8 cellular contexts compared by ENCODE assay signal in the genomic region with DNA sequence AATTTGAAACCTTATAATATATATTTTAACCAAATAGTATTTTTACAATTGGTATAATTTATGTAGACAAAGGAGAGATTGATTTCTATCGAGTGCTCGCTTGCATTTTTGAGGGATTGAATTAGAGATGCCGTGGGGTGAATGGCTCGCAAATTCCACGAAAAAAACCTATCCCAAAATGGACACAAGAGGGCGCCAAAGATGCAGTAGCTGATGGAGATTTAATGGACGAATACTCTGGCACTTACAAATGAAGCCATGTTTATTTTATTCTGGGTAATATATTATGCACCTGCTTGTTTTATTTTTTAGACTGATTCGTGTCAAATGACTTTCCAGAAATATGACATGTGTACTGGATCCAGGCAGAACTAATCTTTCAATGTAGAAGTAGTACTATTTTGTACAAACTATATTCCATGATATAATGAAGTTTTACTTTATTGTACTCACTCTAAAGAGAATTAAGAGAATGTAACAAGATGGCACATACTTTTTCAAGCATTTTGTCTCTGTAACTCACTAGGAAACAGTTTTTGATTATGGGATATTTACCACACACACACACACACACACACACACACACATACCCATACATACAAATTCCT.
DNase-seq lines count a peak whose midpoint lies in the region; ATAC-seq and TF ChIP-seq lines count a peak whose summit lies in the region.

No MANE protein-coding gene starts in this region.

- DNase-seq in astrocyte of the spinal cord (ENCODE audit: low read depth, low spot score) (peak; percentile 52), kidney glomerular epithelial cell (lab: John Stamatoyannopoulos, UW) (peak; percentile 39)
- DNase-seq in stimulated activated CD4-positive, alpha-beta T cell treated with anti-CD3 and anti-CD28 coated beads, TNF-alpha, amount 100 ng/mL, for 4 hours (ENCODE audit: low read depth in 3 of 3), result peak in 2 of 3 experiments; percentile 14 to 31

- H3K36me3 ChIP-seq in Loucy (ENCODE audit: insufficient read depth, low read length) (no peaks in the 10 kb centered on the region), SU-DHL-6 (ENCODE audit: low read length) (no peaks in the 10 kb centered on the region)

- H3K4me3 ChIP-seq in Loucy (ENCODE audit: low read length, poor library complexity, severe bottlenecking) (no peak overlapping the region), SU-DHL-6 (ENCODE audit: insufficient read depth, low read length, poor library complexity, severe bottlenecking) (no peak overlapping the region), astrocyte of the spinal cord (ENCODE audit: low read depth, low read length) (no peak overlapping the region)

- TF ChIP-seq CTCF in C4-2B (conservative IDR thresholded peaks at IDR 0.05) (peak; percentile 92), Loucy (conservative IDR thresholded peaks at IDR 0.05; ENCODE audit: low read length) (peak; percentile 82), SU-DHL-6 (IDR thresholded peaks at IDR 0.05; ENCODE audit: insufficient read depth, low read length, poor library complexity, severe bottlenecking) (peak; percentile 67), astrocyte of the spinal cord (IDR thresholded peaks at IDR 0.05; ENCODE audit: low read depth, low read length) (peak; percentile 85)

- H3K4me2 ChIP-seq in Loucy (ENCODE audit: low read depth, low read length, poor library complexity, severe bottlenecking) (peak overlapping the region; percentile 23), SU-DHL-6 (ENCODE audit: low read depth, low read length, poor library complexity, severe bottlenecking) (no peak overlapping the region)

- H3F3A ChIP-seq in Loucy (ENCODE audit: low read depth), result no peaks in the 10 kb centered on the region
- no peaks in the 10 kb centered on the region for H3F3A ChIP-seq in SU-DHL-6 (ENCODE audit: insufficient read depth)

- peaks cover 6% of the 10 kb centered on the region for H3K4me1 ChIP-seq in Loucy (ENCODE audit: insufficient read depth, low read length, poor library complexity, severe bottlenecking)

- ATAC-seq in GM18870 (IDR thresholded peaks at IDR 0.05; ENCODE audit: unreplicated experiment), result peak; percentile 61
- no peak for ATAC-seq in HG03378 (IDR thresholded peaks at IDR 0.05; ENCODE audit: unreplicated experiment)

- H4K20me1 ChIP-seq in Loucy (ENCODE audit: insufficient read depth, low read length, poor library complexity, severe bottlenecking) (no peaks in the 10 kb centered on the region), SU-DHL-6 (ENCODE audit: low read depth, low read length) (no peaks in the 10 kb centered on the region)

- H3K79me2 ChIP-seq in Loucy (ENCODE audit: insufficient read depth, low read length) (no peaks in the 10 kb centered on the region), SU-DHL-6 (ENCODE audit: insufficient read depth, low read length) (no peaks in the 10 kb centered on the region)

- H3K27me3 ChIP-seq in Loucy (ENCODE audit: insufficient read depth, low read length, poor library complexity, severe bottlenecking), result no peaks in the 10 kb centered on the region
- no peaks in the 10 kb centered on the region for H3K27me3 ChIP-seq in SU-DHL-6 (ENCODE audit: low read length)

- H3K27ac ChIP-seq in C4-2B, result no peak overlapping the region
- H3K27ac ChIP-seq in SU-DHL-6 (ENCODE audit: low read depth, low read length), result no peak overlapping the region

- H2AFZ ChIP-seq in Loucy (ENCODE audit: low read length) (peak overlapping the region; percentile 57), SU-DHL-6 (ENCODE audit: low read depth, low read length, severe bottlenecking) (no peak overlapping the region)

- in situ Hi-C loops in astrocyte of the spinal cord (cut with HindIII; ENCODE audit: low sequenced_read_pairs), result no loop called here

- H3K9ac ChIP-seq in Loucy (ENCODE audit: low read depth, low read length, poor library complexity, severe bottlenecking), result no peak overlapping the region
- no peak overlapping the region for H3K9ac ChIP-seq in SU-DHL-6 (ENCODE audit: low read length)

- H3K9me3 ChIP-seq in Loucy (ENCODE audit: insufficient read depth, low read depth, low read length) (no peaks in the 10 kb centered on the region), SU-DHL-6 (ENCODE audit: insufficient read depth, low read length) (no peaks in the 10 kb centered on the region)

- H3K9me2 ChIP-seq in Loucy (replicated peaks; ENCODE audit: low read depth, low read length) (no peaks in the 10 kb centered on the region), SU-DHL-6 (replicated peaks; ENCODE audit: insufficient read depth, low read length) (no peaks in the 10 kb centered on the region)
